ENCODE assay signal across 9 cellular contexts in the genomic region with DNA sequence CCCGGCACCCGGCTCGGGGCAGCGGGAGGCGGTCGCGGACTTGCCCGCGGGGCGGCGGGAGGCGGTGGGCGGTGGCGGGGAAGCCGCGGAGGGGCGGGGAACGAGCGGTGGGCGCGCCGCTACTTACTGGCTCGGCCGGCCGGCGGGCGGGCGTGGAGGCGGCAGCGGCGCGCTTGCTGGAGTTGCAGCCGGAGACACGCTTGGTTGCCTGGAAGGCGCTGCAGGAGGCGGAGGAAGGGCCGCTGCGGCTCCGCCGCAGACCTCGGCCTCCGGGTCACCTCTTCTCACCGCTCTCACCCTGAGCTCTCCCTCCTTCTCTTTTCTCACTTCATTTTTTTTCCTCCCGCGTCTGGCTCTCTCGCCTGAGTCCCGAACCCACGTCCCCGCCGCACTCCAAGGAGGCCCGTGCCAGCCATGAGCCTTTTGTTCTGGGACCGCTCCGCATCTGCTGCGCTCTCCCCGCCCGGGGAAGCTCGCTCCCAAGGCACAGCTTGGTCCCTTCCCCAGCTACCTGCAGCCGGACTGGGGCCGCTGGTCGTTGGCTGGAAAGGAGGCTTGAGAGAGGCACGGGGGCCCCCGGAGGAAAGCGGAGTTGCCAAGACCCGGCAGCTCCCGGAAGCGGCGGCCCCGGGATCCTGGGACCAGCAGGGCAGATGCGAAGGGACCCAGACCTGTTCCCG. TPM values are rescaled to one million over a fixed set of nuclear protein-coding genes. Genes with fewer than 3 reads are reported as not detected.
DNase-seq lines count a peak whose midpoint lies in the region; ATAC-seq and TF ChIP-seq lines count a peak whose summit lies in the region.
"Had no signal": no experiment of that assay in that cellular context is flagged by ENCODE, and none has a peak within 500 bp of the region (broad histone marks: within the 10 kb centered on the region; RNA-seq: fewer than 3 reads in every experiment).

No MANE protein-coding gene starts in this region.

- H3K27me3 Mint-ChIP-seq in activated T-helper 1 cell treated with anti-CD3 and anti-CD28 coated beads, Interleukin-12 subunit alpha, Interleukin-12 subunit beta, Interleukin-2, Interleukin-4 antibody, amounts not matched to agents 30 ng/mL and 10 ng/mL and 1 ng/mL, durations not matched to agents 14 hours and 24 hours and 36 hours (ENCODE audit: insufficient read depth): peaks cover 43% of the 10 kb centered on the region

- no peaks in the 10 kb centered on the region for H3F3A ChIP-seq in DOHH2 (ENCODE audit: control insufficient read depth, insufficient read depth)

- TF ChIP-seq CTCF in DOHH2 (IDR thresholded peaks at IDR 0.05; ENCODE audit: low read depth, low read length, poor library complexity, severe bottlenecking): no peak

- ATAC-seq in GM19025 (IDR thresholded peaks at IDR 0.05; ENCODE audit: low read depth, unreplicated experiment) (peak; percentile 92), HG03066 (IDR thresholded peaks at IDR 0.05; ENCODE audit: low read depth, unreplicated experiment) (peak; percentile 91)

- H3K9me3 ChIP-seq in DOHH2 (ENCODE audit: control insufficient read depth, insufficient read depth, low read length): no peaks in the 10 kb centered on the region

- H3K4me3 Mint-ChIP-seq in activated T-helper 1 cell treated with anti-CD3 and anti-CD28 coated beads, Interleukin-12 subunit alpha, Interleukin-12 subunit beta, Interleukin-2, Interleukin-4 antibody, amounts not matched to agents 30 ng/mL and 10 ng/mL and 1 ng/mL, durations not matched to agents 14 hours and 24 hours and 36 hours: no peak overlapping the region

- peak overlapping the region; percentile 66 for H3K4me3 ChIP-seq in DOHH2 (ENCODE audit: low read length)

- H3K9me3 Mint-ChIP-seq in activated T-helper 1 cell treated with anti-CD3 and anti-CD28 coated beads, Interleukin-12 subunit alpha, Interleukin-12 subunit beta, Interleukin-2, Interleukin-4 antibody, amounts not matched to agents 30 ng/mL and 10 ng/mL and 1 ng/mL, durations not matched to agents 14 hours and 24 hours and 36 hours: no peaks in the 10 kb centered on the region

- no peaks in the 10 kb centered on the region for H3K4me1 Mint-ChIP-seq in activated T-helper 1 cell treated with anti-CD3 and anti-CD28 coated beads, Interleukin-12 subunit alpha, Interleukin-12 subunit beta, Interleukin-2, Interleukin-4 antibody, amounts not matched to agents 30 ng/mL and 10 ng/mL and 1 ng/mL, durations not matched to agents 14 hours and 24 hours and 36 hours (ENCODE audit: low read depth)

- H3K4me2 ChIP-seq in DOHH2 (ENCODE audit: low read length): peak overlapping the region; percentile 78

- no peaks in the 10 kb centered on the region for H4K20me1 ChIP-seq in DOHH2 (ENCODE audit: control insufficient read depth, insufficient read depth, low read depth, low read length)

- DNase-seq in NOMO-1 (lab: John Stamatoyannopoulos, UW; ENCODE audit: unreplicated experiment in 2 of 2): peak; percentile 28 to 40
- peak; percentile 88 for DNase-seq in ecto neural progenitor cell (ENCODE audit: low spot score)
- DNase-seq in occipital lobe (lab: John Stamatoyannopoulos, UW): peak; percentile 42
- no peak for DNase-seq in activated T-helper 1 cell treated with anti-CD3 and anti-CD28 coated beads, Interleukin-12 subunit alpha, Interleukin-12 subunit beta, Interleukin-2, Interleukin-4 antibody, amounts not matched to agents 30 ng/mL and 10 ng/mL and 1 ng/mL, durations not matched to agents 14 hours and 24 hours and 36 hours (ENCODE audit: low spot score)
- no peak for DNase-seq in mesenteric fat pad (ENCODE audit: low spot score)

- no peak overlapping the region for H3K27ac Mint-ChIP-seq in activated T-helper 1 cell treated with anti-CD3 and anti-CD28 coated beads, Interleukin-12 subunit alpha, Interleukin-12 subunit beta, Interleukin-2, Interleukin-4 antibody, amounts not matched to agents 30 ng/mL and 10 ng/mL and 1 ng/mL, durations not matched to agents 14 hours and 24 hours and 36 hours

- H3K4me1 ChIP-seq in DOHH2 (ENCODE audit: control insufficient read depth, low read length): peaks cover 16% of the 10 kb centered on the region

- intact Hi-C loops in activated T-helper 1 cell treated with anti-CD3 and anti-CD28 coated beads, Interleukin-12 subunit alpha, Interleukin-12 subunit beta, Interleukin-2, Interleukin-4 antibody, amounts not matched to agents 30 ng/mL and 10 ng/mL and 1 ng/mL, durations not matched to agents 14 hours and 24 hours and 36 hours (cut with micrococcal nuclease): no loop called here

- H3K27me3 ChIP-seq in DOHH2 (ENCODE audit: control insufficient read depth, low read length): peaks cover 87% of the 10 kb centered on the region

- no peaks in the 10 kb centered on the region for H3K79me2 ChIP-seq in DOHH2 (ENCODE audit: control insufficient read depth, low read length)

- no peak overlapping the region for H3K27ac ChIP-seq in DOHH2 (ENCODE audit: low read depth, low read length)

- no peaks in the 10 kb centered on the region for H3K36me3 Mint-ChIP-seq in activated T-helper 1 cell treated with anti-CD3 and anti-CD28 coated beads, Interleukin-12 subunit alpha, Interleukin-12 subunit beta, Interleukin-2, Interleukin-4 antibody, amounts not matched to agents 30 ng/mL and 10 ng/mL and 1 ng/mL, durations not matched to agents 14 hours and 24 hours and 36 hours (ENCODE audit: low read depth)

- no peaks in the 10 kb centered on the region for H3K9me2 ChIP-seq in DOHH2 (replicated peaks; ENCODE audit: control insufficient read depth, low read length)

- no peaks in the 10 kb centered on the region for H3K36me3 ChIP-seq in DOHH2 (ENCODE audit: control insufficient read depth, low read length)

RNA-seq across cellular contexts. Expression of a gene that starts 0.6 kb away (rescaled TPM):
- total RNA-seq in occipital lobe (18.9 TPM), mesenteric fat pad (not detected)
- total RNA-seq in activated T-helper 1 cell treated with anti-CD3 and anti-CD28 coated beads, Interleukin-12 subunit alpha, Interleukin-12 subunit beta, Interleukin-2, Interleukin-4 antibody, amounts not matched to agents 30 ng/mL and 10 ng/mL and 1 ng/mL, durations not matched to agents 14 hours and 24 hours and 36 hours: not detected in 2 replicates
- total RNA-seq: T-helper 2 cell treated with Interferon-gamma antibody and Interleukin-4, amounts not matched to agents 100 ng/mL and 5 ng/mL, for 36 hours had no signal

Comparison
In these comparisons a context has a peak if more than half of its experiments do, and no peak if none do; other contexts are left out.
1. DNase-seq: peak in NOMO-1 (2 of 2), ecto neural progenitor cell (single experiment) and occipital lobe (single experiment); none in activated T-helper 1 cell treated with anti-CD3 and anti-CD28 coated beads, Interleukin-12 subunit alpha, Interleukin-12 subunit beta, Interleukin-2, Interleukin-4 antibody, amounts not matched to agents 30 ng/mL and 10 ng/mL and 1 ng/mL, durations not matched to agents 14 hours and 24 hours and 36 hours (single experiment) and mesenteric fat pad (single experiment).
2. RNA of a gene that starts 0.6 kb away (total RNA-seq): 18.9 TPM in occipital lobe (single experiment); not detected in mesenteric fat pad (single experiment) and not detected in activated T-helper 1 cell treated with anti-CD3 and anti-CD28 coated beads, Interleukin-12 subunit alpha, Interleukin-12 subunit beta, Interleukin-2, Interleukin-4 antibody, amounts not matched to agents 30 ng/mL and 10 ng/mL and 1 ng/mL, durations not matched to agents 14 hours and 24 hours and 36 hours; every median in the first group is over 10 times any median in the second.